1 cellular context compared by ENCODE assay signal in the genomic region with DNA sequence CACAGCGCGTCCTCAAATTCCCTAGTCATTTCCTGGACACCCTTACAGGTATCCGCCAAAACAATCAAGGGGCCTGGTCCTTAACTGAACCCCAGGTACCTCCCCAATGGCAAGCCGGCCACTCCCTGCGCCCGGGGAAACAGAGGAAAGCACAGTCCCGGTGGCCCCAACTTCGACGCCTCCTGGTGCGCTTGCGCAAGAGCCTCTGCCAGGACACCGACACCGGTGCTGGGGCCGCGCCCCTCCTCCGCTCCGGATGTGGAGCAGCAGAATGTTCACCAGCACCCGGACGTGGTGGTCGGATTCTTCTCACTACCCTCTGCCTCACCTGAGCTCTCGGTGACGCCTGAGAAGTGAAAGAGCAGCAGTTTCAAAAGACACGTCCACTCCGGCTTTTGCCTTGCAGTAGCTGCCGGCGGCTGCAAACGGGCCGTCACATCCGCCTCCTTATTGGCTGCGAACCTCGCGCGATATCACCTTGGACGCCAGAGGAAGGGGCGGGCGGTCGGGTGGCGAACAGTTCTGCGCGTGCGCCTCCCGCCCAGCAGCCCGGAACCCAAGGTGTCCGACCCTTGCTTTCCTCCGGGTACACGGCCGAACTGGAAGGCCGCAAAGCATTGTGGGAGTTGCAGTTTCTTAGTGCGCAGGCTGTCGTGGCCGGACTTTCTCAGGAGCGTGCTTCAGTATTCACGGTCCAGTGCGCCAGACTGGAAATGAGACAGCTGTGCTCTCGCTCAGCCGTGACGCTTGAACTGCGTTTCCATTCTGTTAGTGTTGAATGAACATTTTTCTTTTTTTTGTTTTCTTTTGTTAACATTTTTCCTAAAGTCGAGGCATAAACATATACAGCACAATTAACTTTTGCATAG.
A peak's percentile ranks its signal among the peaks of the same experiment; 100 is the strongest.
TF ChIP-seq lines count a peak whose summit lies in the region.

Gene TXNDC9 (minus strand): TSS at position 423 of the 869 bp plus-strand sequence. CDS start 3,123 bp downstream, outside the sequence.

TF ChIP-seq in GM12878, 131 proteins besides CTCF, POLR2A, EP300 and RAD21 (continued from another document and continues in another):
- TF ChIP-seq RELA (IDR thresholded peaks at IDR 0.05; ENCODE audit: borderline replicate concordance, partially characterized antibody) (peak; percentile 83), CUX1 (IDR thresholded peaks at IDR 0.05; ENCODE audit: insufficient replicate concordance, low read depth, low read length) (no peak), ZBTB4 (CRISPR knock-in tag; IDR thresholded peaks at IDR 0.05) (no peak), ATF7 (IDR thresholded peaks at IDR 0.05; ENCODE audit: low read depth) (peak; percentile 50; the same call in 1 of the 2 replicates), ETV6 (conservative IDR thresholded peaks at IDR 0.05 in 1 of 2, IDR thresholded peaks at IDR 0.05 in 1 of 2; ENCODE audit: borderline replicate concordance in 1 of 2, low read depth in 1 of 2) (peak in 1 of 2 experiments; percentile 60; a peak in 1 of 4 replicates), RELB (IDR thresholded peaks at IDR 0.05; ENCODE audit: low read depth) (peak; percentile 63), NFXL1 (IDR thresholded peaks at IDR 0.05; ENCODE audit: borderline replicate concordance) (no peak), NBN (IDR thresholded peaks at IDR 0.05) (peak; percentile 43; the same call in 1 of the 2 replicates), HDAC6 (IDR thresholded peaks at IDR 0.05; ENCODE audit: unreplicated experiment) (no peak), BCL3 (IDR thresholded peaks at IDR 0.05; ENCODE audit: borderline replicate concordance, insufficient read depth, low read depth, low read length, poor library complexity, severe bottlenecking) (peak; percentile 3), PAX5 (IDR thresholded peaks at IDR 0.05; ENCODE audit: borderline replicate concordance, low read depth, low read length) (peak; percentile 100), DPF2 (IDR thresholded peaks at IDR 0.05) (peak; percentile 63), MAX (IDR thresholded peaks at IDR 0.05; ENCODE audit: low read depth, low read length) (no peak; the same call in 1 of the 2 replicates), ZBTB33 (IDR thresholded peaks at IDR 0.05) (no peak), RFX5 (IDR thresholded peaks at IDR 0.05; ENCODE audit: low read depth, low read length) (peak; percentile 53; the same call in 1 of the 2 replicates), ZSCAN29 (IDR thresholded peaks at IDR 0.05) (no peak), CHD4 (IDR thresholded peaks at IDR 0.05) (no peak), SMC3 (IDR thresholded peaks at IDR 0.05; ENCODE audit: borderline replicate concordance, low read length) (no peak), POLR2AphosphoS2 (IDR thresholded peaks at IDR 0.05; ENCODE audit: low read depth, low read length) (peak; percentile 90), CREM (IDR thresholded peaks at IDR 0.05; ENCODE audit: low read depth) (peak; percentile 94), CBX5 (IDR thresholded peaks at IDR 0.05; ENCODE audit: low read depth) (peak; percentile 79; the same call in 1 of the 2 replicates), ZNF24 (IDR thresholded peaks at IDR 0.05) (no peak), SRF (IDR thresholded peaks at IDR 0.05; ENCODE audit: low read depth in 2 of 2, low read length in 2 of 2) (peak in 1 of 2 experiments; percentile 85; a peak in 2 of 4 replicates), USF1 (IDR thresholded peaks at IDR 0.05; ENCODE audit: borderline replicate concordance, extremely low read length, insufficient read depth, low read depth, low read length) (no peak), SMAD1 (IDR thresholded peaks at IDR 0.05; ENCODE audit: low read depth, partially characterized antibody) (no peak)
- TF ChIP-seq, protein P1, sequence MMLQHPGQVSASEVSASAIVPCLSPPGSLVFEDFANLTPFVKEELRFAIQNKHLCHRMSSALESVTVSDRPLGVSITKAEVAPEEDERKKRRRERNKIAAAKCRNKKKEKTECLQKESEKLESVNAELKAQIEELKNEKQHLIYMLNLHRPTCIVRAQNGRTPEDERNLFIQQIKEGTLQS (IDR thresholded peaks at IDR 0.05; ENCODE audit: borderline replicate concordance, extremely low read depth, low read depth, low read length): no peak
- TF ChIP-seq, protein P2, sequence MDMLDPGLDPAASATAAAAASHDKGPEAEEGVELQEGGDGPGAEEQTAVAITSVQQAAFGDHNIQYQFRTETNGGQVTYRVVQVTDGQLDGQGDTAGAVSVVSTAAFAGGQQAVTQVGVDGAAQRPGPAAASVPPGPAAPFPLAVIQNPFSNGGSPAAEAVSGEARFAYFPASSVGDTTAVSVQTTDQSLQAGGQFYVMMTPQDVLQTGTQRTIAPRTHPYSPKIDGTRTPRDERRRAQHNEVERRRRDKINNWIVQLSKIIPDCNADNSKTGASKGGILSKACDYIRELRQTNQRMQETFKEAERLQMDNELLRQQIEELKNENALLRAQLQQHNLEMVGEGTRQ (IDR thresholded peaks at IDR 0.05; ENCODE audit: borderline replicate concordance, low read depth, low read length): no peak
- TF ChIP-seq, protein P3, sequence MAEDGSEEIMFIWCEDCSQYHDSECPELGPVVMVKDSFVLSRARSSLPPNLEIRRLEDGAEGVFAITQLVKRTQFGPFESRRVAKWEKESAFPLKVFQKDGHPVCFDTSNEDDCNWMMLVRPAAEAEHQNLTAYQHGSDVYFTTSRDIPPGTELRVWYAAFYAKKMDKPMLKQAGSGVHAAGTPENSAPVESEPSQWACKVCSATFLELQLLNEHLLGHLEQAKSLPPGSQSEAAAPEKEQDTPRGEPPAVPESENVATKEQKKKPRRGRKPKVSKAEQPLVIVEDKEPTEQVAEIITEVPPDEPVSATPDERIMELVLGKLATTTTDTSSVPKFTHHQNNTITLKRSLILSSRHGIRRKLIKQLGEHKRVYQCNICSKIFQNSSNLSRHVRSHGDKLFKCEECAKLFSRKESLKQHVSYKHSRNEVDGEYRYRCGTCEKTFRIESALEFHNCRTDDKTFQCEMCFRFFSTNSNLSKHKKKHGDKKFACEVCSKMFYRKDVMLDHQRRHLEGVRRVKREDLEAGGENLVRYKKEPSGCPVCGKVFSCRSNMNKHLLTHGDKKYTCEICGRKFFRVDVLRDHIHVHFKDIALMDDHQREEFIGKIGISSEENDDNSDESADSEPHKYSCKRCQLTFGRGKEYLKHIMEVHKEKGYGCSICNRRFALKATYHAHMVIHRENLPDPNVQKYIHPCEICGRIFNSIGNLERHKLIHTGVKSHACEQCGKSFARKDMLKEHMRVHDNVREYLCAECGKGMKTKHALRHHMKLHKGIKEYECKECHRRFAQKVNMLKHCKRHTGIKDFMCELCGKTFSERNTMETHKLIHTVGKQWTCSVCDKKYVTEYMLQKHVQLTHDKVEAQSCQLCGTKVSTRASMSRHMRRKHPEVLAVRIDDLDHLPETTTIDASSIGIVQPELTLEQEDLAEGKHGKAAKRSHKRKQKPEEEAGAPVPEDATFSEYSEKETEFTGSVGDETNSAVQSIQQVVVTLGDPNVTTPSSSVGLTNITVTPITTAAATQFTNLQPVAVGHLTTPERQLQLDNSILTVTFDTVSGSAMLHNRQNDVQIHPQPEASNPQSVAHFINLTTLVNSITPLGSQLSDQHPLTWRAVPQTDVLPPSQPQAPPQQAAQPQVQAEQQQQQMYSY (CRISPR knock-in tag; IDR thresholded peaks at IDR 0.05): 0 out of 2 replicates have a peak, but pooled peaks have one; percentile 27
